ENCODE assay signal across 14 cellular contexts in the genomic region with DNA sequence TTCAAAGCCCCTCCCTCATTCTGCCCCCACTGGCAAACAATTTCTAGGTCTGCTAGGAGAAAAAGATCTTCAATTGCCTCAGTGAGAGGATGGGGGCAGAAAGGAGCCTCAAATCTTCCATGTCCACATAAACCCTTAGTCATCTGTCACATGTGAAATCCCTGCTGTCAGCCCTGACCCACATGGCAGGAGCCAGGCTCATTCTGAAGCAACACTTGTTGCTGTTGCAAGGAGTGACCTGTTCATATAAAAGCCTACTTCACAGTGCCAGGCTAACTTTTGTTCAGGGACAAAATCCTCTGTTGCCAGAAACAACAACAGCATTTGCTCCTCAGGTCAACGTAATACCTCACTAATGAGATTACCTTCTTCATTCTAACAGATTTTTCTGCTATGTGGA.
DNase-seq lines count a peak whose midpoint lies in the region; ATAC-seq and TF ChIP-seq lines count a peak whose summit lies in the region.
"Had no signal": no experiment of that assay in that cellular context is flagged by ENCODE, and none has a peak within 500 bp of the region (broad histone marks: within the 10 kb centered on the region; RNA-seq: fewer than 3 reads in every experiment).

No MANE protein-coding gene starts in this region.

- POLR2A ChIA-PET in activated CD4-positive, alpha-beta memory T cell treated with anti-CD3 and anti-CD28 coated beads, Interleukin-2, amount 10 ng/mL, durations not matched to agents 7 days and 5 days (lab: Charles Lee), result no interaction called here

- peaks cover 12% of the 10 kb centered on the region for H3K27me3 Mint-ChIP-seq in activated CD4-positive, alpha-beta memory T cell treated with anti-CD3 and anti-CD28 coated beads, Interleukin-2, amount 10 ng/mL, durations not matched to agents 7 days and 5 days

- H3K4me3 Mint-ChIP-seq in activated CD4-positive, alpha-beta memory T cell treated with anti-CD3 and anti-CD28 coated beads, Interleukin-2, amount 10 ng/mL, durations not matched to agents 7 days and 5 days, result no peak overlapping the region
- H3K4me3 Mint-ChIP-seq: GM23338; T-helper 1 cell treated with Interleukin-12 subunit alpha and Interleukin-12 subunit beta and Interleukin-4 antibody, amounts not matched to agents 30 μg/mL and 1 μg/mL, for 36 hours had no signal

- WGBS in aorta, 2 donors, result 30 to 31% methylated on average over 1 of the region's 1 CpG

- H3K9me3 Mint-ChIP-seq in activated CD4-positive, alpha-beta memory T cell treated with anti-CD3 and anti-CD28 coated beads, Interleukin-2, amount 10 ng/mL, durations not matched to agents 7 days and 5 days, result no peaks in the 10 kb centered on the region
- H3K9me3 Mint-ChIP-seq: GM23338; T-helper 1 cell treated with Interleukin-12 subunit alpha and Interleukin-12 subunit beta and Interleukin-4 antibody, amounts not matched to agents 30 μg/mL and 1 μg/mL, for 36 hours had no signal

- H3K36me3 ChIP-seq in adipocyte (ENCODE audit: control insufficient read depth, insufficient read depth, low read length, severe bottlenecking) (no peaks in the 10 kb centered on the region), right atrium auricular region (no peaks in the 10 kb centered on the region), aorta (ENCODE audit: control insufficient read depth in 1 of 2, insufficient read depth in 2 of 2, low read length in 1 of 2) (no peaks in the 10 kb centered on the region)
- H3K36me3 ChIP-seq: sigmoid colon, vagina had no signal

- H3K4me1 ChIP-seq in adipocyte (ENCODE audit: control insufficient read depth, insufficient read depth, low read length) (peaks cover 28% of the 10 kb centered on the region), right atrium auricular region (no peaks in the 10 kb centered on the region), aorta (ENCODE audit: control insufficient read depth in 1 of 2, insufficient read depth in 2 of 2, low read length in 2 of 2) (no peaks in the 10 kb centered on the region)
- H3K4me1 ChIP-seq: sigmoid colon, vagina had no signal

- H3K27ac Mint-ChIP-seq in activated CD4-positive, alpha-beta memory T cell treated with anti-CD3 and anti-CD28 coated beads, Interleukin-2, amount 10 ng/mL, durations not matched to agents 7 days and 5 days, result no peak overlapping the region
- H3K27ac Mint-ChIP-seq: GM23338; T-helper 1 cell treated with Interleukin-12 subunit alpha and Interleukin-12 subunit beta and Interleukin-4 antibody, amounts not matched to agents 30 μg/mL and 1 μg/mL, for 36 hours had no signal

- no peaks in the 10 kb centered on the region for H3K36me3 Mint-ChIP-seq in activated CD4-positive, alpha-beta memory T cell treated with anti-CD3 and anti-CD28 coated beads, Interleukin-2, amount 10 ng/mL, durations not matched to agents 7 days and 5 days (ENCODE audit: low read depth)

- ATAC-seq in Right ventricle myocardium superior (ENCODE audit: poor library complexity) (peak; percentile 61), aorta (ENCODE audit: low FRiP score) (peak; percentile 68), GM18517 (IDR thresholded peaks at IDR 0.05; ENCODE audit: unreplicated experiment) (no peak)
- ATAC-seq: GM23338 had no signal

- H3K4me3 ChIP-seq in adipocyte (ENCODE audit: low read length) (no peak overlapping the region), right atrium auricular region (no peak overlapping the region), aorta (ENCODE audit: low read length in 2 of 2) (no peak overlapping the region)
- H3K4me3 ChIP-seq: GM23338, lung, sigmoid colon, vagina had no signal

- DNase-seq in Right ventricle myocardium superior (no peak), cardiac septum (ENCODE audit: low spot score) (no peak), adipocyte (ENCODE audit: low read depth) (peak; percentile 39), right atrium auricular region (ENCODE audit: low spot score) (peak; percentile 79), aorta (no peak), GM20000 (ENCODE audit: low spot score) (no peak)
- no peak for DNase-seq in activated CD4-positive, alpha-beta memory T cell treated with anti-CD3 and anti-CD28 coated beads, Interleukin-2, amount 10 ng/mL, durations not matched to agents 7 days and 5 days
- DNase-seq: NCI-H69, sigmoid colon had no signal

- TF ChIP-seq CTCF in right atrium auricular region (IDR thresholded peaks at IDR 0.05) (no peak), GM20000 (IDR thresholded peaks at IDR 0.05; ENCODE audit: extremely low read depth, missing control alignments) (no peak)

- H3K27ac ChIP-seq in right atrium auricular region (no peak overlapping the region), aorta (ENCODE audit: low read depth in 1 of 2, low read length in 2 of 2) (no peak overlapping the region)
- H3K27ac ChIP-seq: sigmoid colon, vagina had no signal

- intact Hi-C loops in Right ventricle myocardium superior (cut with DNase I) (no loop called here), cardiac septum (cut with DNase I) (no loop called here), aorta (cut with DNase I) (no loop called here)

- CTCF ChIA-PET in activated CD4-positive, alpha-beta memory T cell treated with anti-CD3 and anti-CD28 coated beads, Interleukin-2, amount 10 ng/mL, durations not matched to agents 7 days and 5 days (lab: Charles Lee), result interaction anchor here (0.6 kb wide), 1 partner anchor 1744 kb away, joined by 3 read pairs; no protein-coding TSS in a partner anchor

- peak overlapping the region; percentile 49 for H3K9ac ChIP-seq in adipocyte (ENCODE audit: low read length)

- H3K9me3 ChIP-seq in adipocyte (ENCODE audit: control insufficient read depth, low read length) (no peaks in the 10 kb centered on the region), right atrium auricular region (no peaks in the 10 kb centered on the region), aorta (ENCODE audit: control insufficient read depth, low read length) (no peaks in the 10 kb centered on the region)
- H3K9me3 ChIP-seq: sigmoid colon, vagina had no signal

- H3K4me1 Mint-ChIP-seq in activated CD4-positive, alpha-beta memory T cell treated with anti-CD3 and anti-CD28 coated beads, Interleukin-2, amount 10 ng/mL, durations not matched to agents 7 days and 5 days, result no peaks in the 10 kb centered on the region
- H3K4me1 Mint-ChIP-seq: GM23338 had no signal

- no peaks in the 10 kb centered on the region for H3K27me3 ChIP-seq in adipocyte (replicated peaks; ENCODE audit: control insufficient read depth, insufficient read depth, low read length)
- no peaks in the 10 kb centered on the region for H3K27me3 ChIP-seq in right atrium auricular region
- H3K27me3 ChIP-seq in aorta (ENCODE audit: control insufficient read depth in 1 of 2, insufficient read depth in 2 of 2, low read length in 1 of 2), result no peaks in the 10 kb centered on the region
- H3K27me3 ChIP-seq: sigmoid colon, vagina had no signal

Comparison
In these comparisons a context has a peak if more than half of its experiments do, and no peak if none do; other contexts are left out.
1. DNase-seq: peak in adipocyte (single experiment) and right atrium auricular region (single experiment); none in Right ventricle myocardium superior (single experiment), cardiac septum (single experiment), aorta (0 of 2), activated CD4-positive, alpha-beta memory T cell treated with anti-CD3 and anti-CD28 coated beads, Interleukin-2, amount 10 ng/mL, durations not matched to agents 7 days and 5 days (single experiment) and GM20000 (single experiment).